In the genomic region with DNA sequence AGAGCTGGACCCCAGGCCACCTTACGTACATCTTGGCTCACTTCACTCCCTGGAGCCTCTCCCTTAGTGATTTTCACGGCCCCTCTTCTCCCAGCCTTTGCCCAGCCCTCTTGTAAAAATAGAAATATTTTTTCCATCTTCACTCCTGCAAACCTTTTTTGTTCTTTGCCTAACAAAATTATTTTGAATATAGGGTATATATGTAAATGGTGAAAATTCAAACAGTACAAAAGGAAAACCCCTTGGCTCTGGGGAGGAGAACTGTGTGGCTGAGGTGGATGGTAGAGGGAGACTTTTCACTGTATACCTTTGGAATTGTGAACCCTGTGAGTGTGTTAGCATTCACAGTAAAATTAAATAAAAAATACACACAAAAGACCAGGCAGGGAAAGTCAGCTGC, we compare ENCODE assay signal across 22 cellular contexts.
"Had no signal": no experiment of that assay in that cellular context is flagged by ENCODE, and none has a peak within 500 bp of the region (broad histone marks: within the 10 kb centered on the region; RNA-seq: fewer than 3 reads in every experiment).

No MANE protein-coding gene starts in this region.

- DNase-seq: activated CD4-positive, alpha-beta T cell treated with anti-CD3 and anti-CD28 coated beads for 4 hours; activated CD4-positive, alpha-beta T cell treated with anti-CD3 and anti-CD28 coated beads, Interleukin-2, amount 50 U/mL, for 48 hours; activated CD4-positive, CD25-positive, alpha-beta regulatory T cell; activated CD8-positive, alpha-beta memory T cell treated with anti-CD3 and anti-CD28 coated beads, Interleukin-2, amount 50 U/mL, for 48 hours; activated effector memory CD4-positive, alpha-beta T cell treated with Interleukin-2 at 50 U/mL for 16 hours; activated naive CD4-positive, alpha-beta T cell treated with anti-CD3 and anti-CD28 coated beads for 36 hours; activated T-cell treated with anti-CD3 and anti-CD28 coated beads, Interleukin-2, amount 50 U/mL, for 48 hours; brain microvascular endothelial cell; esophagus squamous epithelium; gastrocnemius medialis; islet precursor cell; left cardiac atrium; retina; stimulated activated CD4-positive, alpha-beta T cell treated with anti-CD3 and anti-CD28 coated beads, Interleukin-2, amount 100 ng/mL, for 48 hours; stimulated activated CD8-positive, alpha-beta memory T cell treated with anti-CD3 and anti-CD28 coated beads, Interleukin-4, amount 100 ng/mL, for 48 hours; stimulated activated naive B cell treated with anti-CD40 and anti-IgM and Interleukin-4, amounts not matched to agents 10 μg/mL and 1 μg/mL and 100 μg/mL, for 72 hours; T1000; transverse colon; uterus had no signal

- H3K4me3 ChIP-seq: esophagus squamous epithelium, gastrocnemius medialis, transverse colon, uterus had no signal

- H3K27ac Mint-ChIP-seq: activated naive CD4-positive, alpha-beta T cell treated with anti-CD3 and anti-CD28 coated beads for 36 hours; nephron; progenitor cell of endocrine pancreas; T-helper 1 cell treated with Interleukin-12 subunit alpha and Interleukin-12 subunit beta and Interleukin-4 antibody, amounts not matched to agents 30 μg/mL and 1 μg/mL, for 36 hours had no signal

- ATAC-seq: gastrocnemius medialis; left cardiac atrium; stimulated activated naive B cell treated with anti-CD40 and anti-IgM and Interleukin-4, amounts not matched to agents 10 μg/mL and 1 μg/mL and 100 μg/mL, for 72 hours had no signal

- H3K36me3 ChIP-seq: brain microvascular endothelial cell, esophagus squamous epithelium, gastrocnemius medialis, transverse colon, uterus had no signal

- H3K9me3 ChIP-seq: esophagus squamous epithelium, gastrocnemius medialis, transverse colon, uterus had no signal

- H3K27ac ChIP-seq: brain microvascular endothelial cell, esophagus squamous epithelium, gastrocnemius medialis, transverse colon, uterus had no signal

- H3K36me3 Mint-ChIP-seq: stimulated activated naive B cell treated with anti-CD40 and anti-IgM and Interleukin-4, amounts not matched to agents 10 μg/mL and 1 μg/mL and 100 μg/mL, for 72 hours had no signal

- H3K4me3 Mint-ChIP-seq: activated naive CD4-positive, alpha-beta T cell treated with anti-CD3 and anti-CD28 coated beads for 36 hours; T-helper 1 cell treated with Interleukin-12 subunit alpha and Interleukin-12 subunit beta and Interleukin-4 antibody, amounts not matched to agents 30 μg/mL and 1 μg/mL, for 36 hours had no signal

- H3K9me3 Mint-ChIP-seq: activated naive CD4-positive, alpha-beta T cell treated with anti-CD3 and anti-CD28 coated beads for 36 hours; T-helper 1 cell treated with Interleukin-12 subunit alpha and Interleukin-12 subunit beta and Interleukin-4 antibody, amounts not matched to agents 30 μg/mL and 1 μg/mL, for 36 hours had no signal
